ENCODE assay signal across 15 cellular contexts in genomic region chr6:32183483-32184083, GRCh38. TPM values are rescaled to one million over a fixed set of nuclear protein-coding genes. Genes with fewer than 3 reads are reported as not detected.
DNase-seq lines count a peak whose midpoint lies in the region; TF ChIP-seq lines count a peak whose summit lies in the region.
"Had no signal": no experiment of that assay in that cellular context is flagged by ENCODE, and none has a peak within 500 bp of the region (broad histone marks: within the 10 kb centered on the region; RNA-seq: fewer than 3 reads in every experiment).

No MANE protein-coding gene starts in this region.

- intact Hi-C loops in breast epithelium (cut with DNase I; ENCODE audit: low total_unique reads) (no loop called here), MCF 10A (cut with micrococcal nuclease) (no loop called here), ascending aorta (cut with DNase I) (loop anchor here (10.0 kb wide), 1 partner anchor 639 kb away; the partner anchor contains the start of genes ATP6V1G2, DDX39B and NFKBIL1), tibial artery (cut with DNase I; ENCODE audit: low total_unique reads) (no loop called here)

- CTCF ChIA-PET in MCF 10A (lab: Yijun Ruan, JAX), result interaction anchor here (0.7 kb wide), 1 partner anchor 9 kb away, joined by 3 read pairs; no protein-coding TSS in a partner anchor

- H3K4me3 ChIP-seq in breast epithelium, result no peak overlapping the region
- H3K4me3 ChIP-seq in ascending aorta, result no peak overlapping the region
- H3K4me3 ChIP-seq in tibial artery, result no peak overlapping the region
- H3K4me3 ChIP-seq in WERI-Rb-1 (ENCODE audit: low read depth, low read length), result no peak overlapping the region
- H3K4me3 ChIP-seq: body of pancreas, smooth muscle cell had no signal

- POLR2A ChIA-PET in MCF 10A (lab: Yijun Ruan, JAX), result no interaction called here

- H3K9me3 ChIP-seq in breast epithelium (no peaks in the 10 kb centered on the region), ascending aorta (no peaks in the 10 kb centered on the region), tibial artery (no peaks in the 10 kb centered on the region), WERI-Rb-1 (ENCODE audit: severe bottlenecking) (no peaks in the 10 kb centered on the region)
- H3K9me3 ChIP-seq: body of pancreas had no signal

- DNase-seq in breast epithelium (ENCODE audit: low spot score in 2 of 2), result no peak
- DNase-seq in MCF 10A (ENCODE audit: unreplicated experiment), result no peak
- DNase-seq in ascending aorta (ENCODE audit: low spot score in 2 of 2), result no peak
- no peak for DNase-seq in mesothelial cell of epicardium (ENCODE audit: low spot score in 2 of 2, unreplicated experiment in 2 of 2)
- no peak for DNase-seq in tibial artery
- no peak for DNase-seq in DMS153 treated with DMSO at 0.1 percent for 48 hours (lab: John Stamatoyannopoulos, UW; ENCODE audit: unreplicated experiment)
- DNase-seq in substantia nigra (lab: John Stamatoyannopoulos, UW), result no peak
- no peak for DNase-seq in WERI-Rb-1
- DNase-seq: activated CD4-positive, alpha-beta T cell treated with anti-CD3 and anti-CD28 coated beads for 1 hour; body of pancreas; DMS79; glutamatergic neuron; NCI-H1092; NCI-H446 treated with DMSO at 0.1 percent for 48 hours had no signal

- H3K4me1 Mint-ChIP-seq in MCF 10A (ENCODE audit: insufficient read depth, unreplicated experiment), result peaks cover 41% of the 10 kb centered on the region
- H3K4me1 Mint-ChIP-seq in mesothelial cell of epicardium, result peaks cover 49% of the 10 kb centered on the region

- no peak for TF ChIP-seq POLR2A in breast epithelium (IDR thresholded peaks at IDR 0.05)

- H3K27ac Mint-ChIP-seq in MCF 10A (ENCODE audit: low read depth, unreplicated experiment) (no peak overlapping the region), mesothelial cell of epicardium (peak overlapping the region; percentile 73)

- no peak overlapping the region for H3K4me3 Mint-ChIP-seq in MCF 10A (ENCODE audit: unreplicated experiment)
- H3K4me3 Mint-ChIP-seq in mesothelial cell of epicardium, result no peak overlapping the region

- TF ChIP-seq CTCF in breast epithelium (IDR thresholded peaks at IDR 0.05) (no peak), MCF 10A (IDR thresholded peaks at IDR 0.05; ENCODE audit: unreplicated experiment) (no peak), ascending aorta (IDR thresholded peaks at IDR 0.05) (no peak), mesothelial cell of epicardium (IDR thresholded peaks at IDR 0.05; ENCODE audit: unreplicated experiment) (no peak), tibial artery (IDR thresholded peaks at IDR 0.05) (no peak), WERI-Rb-1 (IDR thresholded peaks at IDR 0.05; ENCODE audit: low read depth, low read length) (no peak)

- H3K27ac ChIP-seq in breast epithelium, result peak overlapping the region; percentile 40 to 75
- H3K27ac ChIP-seq in ascending aorta, result peak overlapping the region; percentile 20 to 77
- H3K27ac ChIP-seq in tibial artery, result peak overlapping the region; percentile 50 to 92
- H3K27ac ChIP-seq in substantia nigra (ENCODE audit: low read depth, low read length, poor library complexity, severe bottlenecking), result no peak overlapping the region
- H3K27ac ChIP-seq in WERI-Rb-1, result no peak overlapping the region; the same call in 1 of the 2 replicates

- no TSS peak for BruUV-seq in MCF 10A (replicated peaks; lab: Mats Ljungman, UMichigan)

- H3K9me3 Mint-ChIP-seq in MCF 10A (ENCODE audit: unreplicated experiment) (no peaks in the 10 kb centered on the region), mesothelial cell of epicardium (no peaks in the 10 kb centered on the region)

- H3K27me3 ChIP-seq in breast epithelium (no peaks in the 10 kb centered on the region), ascending aorta (no peaks in the 10 kb centered on the region), tibial artery (no peaks in the 10 kb centered on the region), WERI-Rb-1 (ENCODE audit: insufficient read depth, low read depth, severe bottlenecking) (no peaks in the 10 kb centered on the region)
- H3K27me3 ChIP-seq: body of pancreas had no signal

- peaks cover 0 to 10% of the 10 kb centered on the region in 2 donors for H3K4me1 ChIP-seq in breast epithelium
- peaks cover 3 to 20% of the 10 kb centered on the region in 2 donors for H3K4me1 ChIP-seq in ascending aorta
- H3K4me1 ChIP-seq in tibial artery, result peaks cover 0 to 57% (median 43%) of the 10 kb centered on the region in 4 donors

- H3K27me3 Mint-ChIP-seq in MCF 10A (ENCODE audit: insufficient read depth, unreplicated experiment) (no peaks in the 10 kb centered on the region), mesothelial cell of epicardium (ENCODE audit: low read depth) (no peaks in the 10 kb centered on the region)

- peaks cover 76% of the 10 kb centered on the region for H3K36me3 Mint-ChIP-seq in MCF 10A (ENCODE audit: insufficient read depth, unreplicated experiment)
- H3K36me3 Mint-ChIP-seq in mesothelial cell of epicardium, result peaks cover 28% of the 10 kb centered on the region

- no peaks in the 10 kb centered on the region for H3K36me3 ChIP-seq in breast epithelium
- peaks cover 44 to 48% of the 10 kb centered on the region in 2 donors for H3K36me3 ChIP-seq in ascending aorta
- H3K36me3 ChIP-seq in tibial artery, result peaks cover 21 to 66% (median 50%) of the 10 kb centered on the region in 3 donors
- peaks cover 75% of the 10 kb centered on the region for H3K36me3 ChIP-seq in WERI-Rb-1

RNA-seq across cellular contexts. Expression of gene AGER, which starts 0.5 kb away (rescaled TPM):
- total RNA-seq in breast epithelium (1 to 10 TPM; 1.3 to 2.6 (median 1.8) TPM), MCF 10A (2022) (8.0 and 8.4 TPM in 2 replicates), ascending aorta (6.1 TPM), mesothelial cell of epicardium (23.7 to 28.1 TPM (median 27.5 TPM) in 3 replicates)

RNA-seq across cellular contexts. Expression of gene RNF5, which starts 5.4 kb away (rescaled TPM):
- total RNA-seq in breast epithelium (10 to 100 TPM; 56.3 to 78.0 (median 70.5) TPM), MCF 10A (2022) (28.1 and 29.6 TPM in 2 replicates), ascending aorta (73.0 TPM), mesothelial cell of epicardium (60.7 to 62.8 TPM (median 62.1 TPM) in 3 replicates)

RNA-seq across cellular contexts. Expression of gene PBX2, which starts 6.4 kb away (rescaled TPM):
- 10 to 100 TPM; 32.3 to 61.6 (median 48.5) TPM for total RNA-seq in breast epithelium
- 48.1 and 49.2 TPM in 2 replicates for total RNA-seq in MCF 10A (2022)
- 18.1 TPM for total RNA-seq in ascending aorta
- total RNA-seq in mesothelial cell of epicardium, result 236 to 250 TPM (median 246 TPM) in 3 replicates

RNA-seq across cellular contexts. Expression of gene AGPAT1, which starts 7.7 kb away (rescaled TPM):
- total RNA-seq in breast epithelium, result 10 to 100 TPM; 25.8 to 33.8 (median 30.6) TPM
- 37.8 and 43.4 TPM in 2 replicates for total RNA-seq in MCF 10A (2022)
- 136 TPM for total RNA-seq in ascending aorta
- total RNA-seq in mesothelial cell of epicardium, result 63.2 to 69.0 TPM (median 64.6 TPM) in 3 replicates

RNA-seq across cellular contexts. Expression of gene GPSM3, which starts 8.9 kb away (rescaled TPM):
- total RNA-seq in breast epithelium, result 10 to 100 TPM in 2 of 3 donors, 1 to 10 TPM in 1; 8.2 to 18.2 (median 11.3) TPM
- 0.71 and 0.84 TPM in 2 replicates for total RNA-seq in MCF 10A (2022)
- 19.4 TPM for total RNA-seq in ascending aorta
- 7.6 to 10.1 TPM (median 8.6 TPM) in 3 replicates for total RNA-seq in mesothelial cell of epicardium

Comparison
In these comparisons a context has a peak if more than half of its experiments do, and no peak if none do; other contexts are left out.
1. H3K27ac ChIP-seq: peak in breast epithelium (2 of 2), ascending aorta (2 of 2) and tibial artery (2 of 2); none in substantia nigra (single experiment) and WERI-Rb-1 (single experiment).